In genomic region chr14:61282746-61283145, GRCh38 we compare ENCODE assay signal across 27 cellular contexts. TPM values are rescaled to one million over a fixed set of nuclear protein-coding genes. Genes with fewer than 3 reads are reported as not detected.
"Had no signal": no experiment of that assay in that cellular context is flagged by ENCODE, and none has a peak within 500 bp of the region (broad histone marks: within the 10 kb centered on the region; RNA-seq: fewer than 3 reads in every experiment).

No MANE protein-coding gene starts in this region.

- H3K4me3 Mint-ChIP-seq: activated CD4-positive, alpha-beta T cell treated with anti-CD3 and anti-CD28 coated beads for 36 hours; activated naive CD4-positive, alpha-beta T cell treated with anti-CD3 and anti-CD28 coated beads for 36 hours; activated T-helper 1 cell treated with anti-CD3 and anti-CD28 coated beads, Interleukin-12 subunit alpha, Interleukin-12 subunit beta, Interleukin-2, Interleukin-4 antibody, amounts not matched to agents 30 ng/mL and 10 ng/mL and 1 ng/mL, durations not matched to agents 14 hours and 24 hours and 36 hours; dendritic cell treated with granulocyte-macrophage colony-stimulating factor and Interleukin-4, amounts not matched to agents 40 ng/mL and 50 ng/mL, for 4 days; stimulated activated memory B cell treated with anti-CD40 and anti-IgM and Interleukin-4, amounts not matched to agents 10 μg/mL and 1 μg/mL and 100 μg/mL, for 72 hours; stimulated activated naive CD8-positive, alpha-beta T cell treated with anti-CD3 and anti-CD28 coated beads, Interleukin-15, amount 100 ng/mL, for 72 hours had no signal

- H3K9me3 ChIP-seq: pancreas, right atrium auricular region, uterus had no signal

- H3K36me3 Mint-ChIP-seq: stimulated activated memory B cell treated with anti-CD40 and anti-IgM and Interleukin-4, amounts not matched to agents 10 μg/mL and 1 μg/mL and 100 μg/mL, for 72 hours; type B pancreatic cell had no signal

- H3K4me3 ChIP-seq: right atrium auricular region, smooth muscle cell, uterus had no signal

- H3K27me3 ChIP-seq: pancreas, right atrium auricular region had no signal

- H3K9me3 Mint-ChIP-seq: activated naive CD4-positive, alpha-beta T cell treated with anti-CD3 and anti-CD28 coated beads for 36 hours; activated T-helper 1 cell treated with anti-CD3 and anti-CD28 coated beads, Interleukin-12 subunit alpha, Interleukin-12 subunit beta, Interleukin-2, Interleukin-4 antibody, amounts not matched to agents 30 ng/mL and 10 ng/mL and 1 ng/mL, durations not matched to agents 14 hours and 24 hours and 36 hours; dendritic cell treated with granulocyte-macrophage colony-stimulating factor and Interleukin-4, amounts not matched to agents 40 ng/mL and 50 ng/mL, for 4 days; stimulated activated memory B cell treated with anti-CD40 and anti-IgM and Interleukin-4, amounts not matched to agents 10 μg/mL and 1 μg/mL and 100 μg/mL, for 72 hours; stimulated activated naive CD8-positive, alpha-beta T cell treated with anti-CD3 and anti-CD28 coated beads, Interleukin-15, amount 100 ng/mL, for 72 hours; type B pancreatic cell had no signal

- H3K27ac ChIP-seq: uterus had no signal

- FAIRE-seq: keratinocyte, pancreas had no signal

- H3K4me1 ChIP-seq: uterus had no signal

- DNase-seq: activated CD4-positive, alpha-beta T cell treated with anti-CD3 and anti-CD28 coated beads for 36 hours; activated CD4-positive, CD25-positive, alpha-beta regulatory T cell; activated effector memory CD4-positive, alpha-beta T cell treated with anti-CD3 and anti-CD28 coated beads, Interleukin-2, amount 50 U/mL, for 16 hours; activated naive CD4-positive, alpha-beta T cell treated with anti-CD3 and anti-CD28 coated beads for 36 hours; activated T-cell treated with anti-CD3 and anti-CD28 coated beads, Interleukin-2, amount 50 U/mL, for 1 hour; amygdala; central memory CD4-positive, alpha-beta T cell; effector CD4-positive, alpha-beta T cell; head of caudate nucleus; hippocampal formation; left cardiac atrium; left ventricle myocardium superior; pancreas; stimulated activated CD4-positive, alpha-beta T cell treated with anti-CD3 and anti-CD28 coated beads, Interleukin-1b, Interleukin-23, amount 100 ng/mL, for 48 hours; stimulated activated CD4-positive, alpha-beta T cell treated with anti-CD3 and anti-CD28 coated beads, Interleukin-4, amount 100 ng/mL, for 4 hours; stimulated activated CD8-positive, alpha-beta memory T cell treated with anti-CD3 and anti-CD28 coated beads, Interleukin-4, amount 100 ng/mL, for 48 hours; stimulated activated naive CD8-positive, alpha-beta T cell treated with anti-CD3 and anti-CD28 coated beads, Interleukin-15, amount 100 ng/mL, for 72 hours; substantia nigra; uterus had no signal

- H3K27ac Mint-ChIP-seq: activated CD4-positive, alpha-beta T cell treated with anti-CD3 and anti-CD28 coated beads for 36 hours; activated naive CD4-positive, alpha-beta T cell treated with anti-CD3 and anti-CD28 coated beads for 36 hours; activated T-helper 1 cell treated with anti-CD3 and anti-CD28 coated beads, Interleukin-12 subunit alpha, Interleukin-12 subunit beta, Interleukin-2, Interleukin-4 antibody, amounts not matched to agents 30 ng/mL and 10 ng/mL and 1 ng/mL, durations not matched to agents 14 hours and 24 hours and 36 hours; dendritic cell treated with granulocyte-macrophage colony-stimulating factor and Interleukin-4, amounts not matched to agents 40 ng/mL and 50 ng/mL, for 4 days; stimulated activated memory B cell treated with anti-CD40 and anti-IgM and Interleukin-4, amounts not matched to agents 10 μg/mL and 1 μg/mL and 100 μg/mL, for 72 hours; stimulated activated naive CD8-positive, alpha-beta T cell treated with anti-CD3 and anti-CD28 coated beads, Interleukin-15, amount 100 ng/mL, for 72 hours had no signal

- H3K36me3 ChIP-seq: pancreas, right atrium auricular region, uterus had no signal

- H3K4me2 ChIP-seq: smooth muscle cell had no signal

RNA-seq across cellular contexts. Expression of gene TMEM30B, which starts 1.6 kb away (rescaled TPM):
- total RNA-seq: fibroblast of villous mesenchyme had no signal
